Comparison of ENCODE assay signal across 18 cellular contexts in the genomic region with DNA sequence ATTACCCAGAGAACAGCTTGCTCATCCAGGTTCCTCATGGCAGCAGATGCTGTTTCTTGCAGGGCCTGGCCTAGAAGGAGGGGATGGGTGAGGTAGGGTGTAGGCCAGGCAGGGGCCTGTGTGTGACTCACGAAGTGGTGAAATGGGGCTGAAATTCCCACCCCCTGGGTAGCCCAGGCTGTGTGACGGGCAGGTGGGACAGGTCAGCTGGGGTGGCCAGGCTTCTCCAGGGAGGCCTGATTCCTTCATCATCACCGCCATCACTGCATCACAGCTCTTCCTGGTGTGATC.
DNase-seq lines count a peak whose midpoint lies in the region; ATAC-seq and TF ChIP-seq lines count a peak whose summit lies in the region.
"Had no signal": no experiment of that assay in that cellular context is flagged by ENCODE, and none has a peak within 500 bp of the region (broad histone marks: within the 10 kb centered on the region; RNA-seq: fewer than 3 reads in every experiment).

No MANE protein-coding gene starts in this region.

- no peak for DNase-seq in NT2/D1 (ENCODE audit: low read depth, low spot score)
- DNase-seq in erythroblast (lab: John Stamatoyannopoulos, UW): peak; percentile 46 to 70
- DNase-seq in trophoblast cell: no peak
- no peak for DNase-seq in NCI-H510A treated with DMSO at 0.1 percent for 48 hours (lab: John Stamatoyannopoulos, UW)
- no peak for DNase-seq in medulla oblongata (ENCODE audit: extremely low spot score)
- DNase-seq: AML-193; Caco-2; Calu3; CD4-positive, alpha-beta T cell; CD8-positive, alpha-beta T cell; DMS79 treated with DMSO at 0.1 percent for 48 hours; GF-D8 had no signal

- H2AFZ ChIP-seq in trophoblast cell (ENCODE audit: insufficient read depth, low read length, poor library complexity): no peak overlapping the region

- no peak for ATAC-seq in HG03196 (IDR thresholded peaks at IDR 0.05; ENCODE audit: unreplicated experiment)
- ATAC-seq: A549; CD8-positive, alpha-beta T cell had no signal

- no peak overlapping the region for H3K23ac ChIP-seq in trophoblast cell (ENCODE audit: low read length)

- TF ChIP-seq CTCF in HEK293 (tag by site-specific recombination; IDR thresholded peaks at IDR 0.05): no peak

- CTCF ChIA-PET in HEK293 (lab: Yijun Ruan, JAX): interaction anchor here (0.7 kb wide), 1 partner anchor 17 kb away, joined by 3 read pairs; no protein-coding TSS in a partner anchor

- H3K4me1 ChIP-seq in HEK293 (ENCODE audit: control insufficient read depth, insufficient read depth, low read length) (no peaks in the 10 kb centered on the region), NT2/D1 (ENCODE audit: insufficient read depth, insufficient read length) (peaks cover 22% of the 10 kb centered on the region), trophoblast cell (ENCODE audit: control insufficient read depth in 1 of 2, insufficient read depth in 2 of 2, low read length in 2 of 2) (no peaks in the 10 kb centered on the region)
- H3K4me1 ChIP-seq: A549, Caco-2 had no signal

- no peak overlapping the region for H2BK120ac ChIP-seq in trophoblast cell (ENCODE audit: insufficient read depth, low read length, poor library complexity)

- TF ChIP-seq POLR2A in erythroblast (IDR thresholded peaks at IDR 0.05; ENCODE audit: low read length): no peak

- H3K4me3 ChIP-seq in HEK293 (ENCODE audit: low read depth, low read length) (no peak overlapping the region), NT2/D1 (ENCODE audit: insufficient read length, low read depth) (no peak overlapping the region), trophoblast cell (ENCODE audit: low read depth, low read length) (no peak overlapping the region)
- H3K4me3 ChIP-seq: A549; BLaER1 treated with 17β-estradiol and CSF1 and Interleukin-3, amounts not matched to agents 10 nM and 100 nM had no signal

- H3K27me3 ChIP-seq in NT2/D1 (ENCODE audit: insufficient read depth, insufficient read length): peaks cover 5% of the 10 kb centered on the region
- no peaks in the 10 kb centered on the region for H3K27me3 ChIP-seq in trophoblast cell (ENCODE audit: insufficient read depth, low read length)
- H3K27me3 ChIP-seq: BLaER1 treated with 17β-estradiol and CSF1 and Interleukin-3, amounts not matched to agents 10 nM and 100 nM had no signal

- no peaks in the 10 kb centered on the region for H3K79me2 ChIP-seq in trophoblast cell (ENCODE audit: control insufficient read depth, insufficient read depth, low read length, poor library complexity)

- no peak overlapping the region for H2BK12ac ChIP-seq in trophoblast cell (ENCODE audit: low read length)

- H4K12ac ChIP-seq in trophoblast cell (ENCODE audit: low read depth, low read length): no peak overlapping the region

- H3K79me1 ChIP-seq in trophoblast cell (ENCODE audit: low read length): no peaks in the 10 kb centered on the region

- H3K9ac ChIP-seq in NT2/D1 (ENCODE audit: insufficient read length, low read depth): peak overlapping the region; percentile 32
- H3K9ac ChIP-seq in trophoblast cell (ENCODE audit: low read length): peak overlapping the region; percentile 25
- H3K9ac ChIP-seq: BLaER1 treated with 17β-estradiol and CSF1 and Interleukin-3, amounts not matched to agents 10 nM and 100 nM had no signal

- POLR2A ChIA-PET in HEK293 (lab: Yijun Ruan, JAX): no interaction called here

- WGBS in trophoblast cell (ENCODE audit: extremely low coverage, insufficient coverage, insufficient read length): no CpG with 5 or more reads among the region's 3 CpGs

- no peak overlapping the region for H2AK5ac ChIP-seq in trophoblast cell (ENCODE audit: low read length)

- no peak overlapping the region for H3K27ac ChIP-seq in HEK293 (ENCODE audit: extremely low read depth, low read depth, low read length)
- H3K27ac ChIP-seq in trophoblast cell (ENCODE audit: low read depth, low read length): no peak overlapping the region
- H3K27ac ChIP-seq: 22Rv1; A549; BLaER1 treated with 17β-estradiol and CSF1 and Interleukin-3, amounts not matched to agents 10 nM and 100 nM; C4-2B had no signal

- H4K8ac ChIP-seq in trophoblast cell (ENCODE audit: low read depth, low read length): no peak overlapping the region

- H4K91ac ChIP-seq in trophoblast cell (ENCODE audit: low read depth, low read length): no peak overlapping the region

- H3K9me3 ChIP-seq in HEK293 (ENCODE audit: control insufficient read depth, insufficient read depth, low read depth, low read length) (no peaks in the 10 kb centered on the region), NT2/D1 (ENCODE audit: insufficient read depth, low read length) (no peaks in the 10 kb centered on the region), trophoblast cell (ENCODE audit: insufficient read depth, low read depth, low read length) (peaks cover 4% of the 10 kb centered on the region)
- H3K9me3 ChIP-seq: A549; BLaER1 treated with 17β-estradiol and CSF1 and Interleukin-3, amounts not matched to agents 10 nM and 100 nM; Caco-2 had no signal

- no peak overlapping the region for H3K18ac ChIP-seq in trophoblast cell (ENCODE audit: low read length)

- no peak overlapping the region for H3K14ac ChIP-seq in trophoblast cell (ENCODE audit: low read length)

- H3K4ac ChIP-seq in trophoblast cell (ENCODE audit: low read depth, low read length): no peak overlapping the region

- no peaks in the 10 kb centered on the region for H3K36me3 ChIP-seq in HEK293 (ENCODE audit: control insufficient read depth in 2 of 2, insufficient read depth in 1 of 2, low read length in 2 of 2)
- no peaks in the 10 kb centered on the region for H3K36me3 ChIP-seq in NT2/D1 (ENCODE audit: insufficient read depth, insufficient read length, low read length)
- H3K36me3 ChIP-seq in trophoblast cell (ENCODE audit: control insufficient read depth in 1 of 2, insufficient read depth in 2 of 2, low read length in 2 of 2): no peaks in the 10 kb centered on the region
- H3K36me3 ChIP-seq: BLaER1 treated with 17β-estradiol and CSF1 and Interleukin-3, amounts not matched to agents 10 nM and 100 nM had no signal

- H3K4me2 ChIP-seq in trophoblast cell (ENCODE audit: low read length): no peak overlapping the region
- H3K4me2 ChIP-seq: A549; BLaER1 treated with 17β-estradiol and CSF1 and Interleukin-3, amounts not matched to agents 10 nM and 100 nM had no signal

- H2BK5ac ChIP-seq in trophoblast cell (ENCODE audit: low read depth, low read length, poor library complexity): no peak overlapping the region

TF ChIP-seq in HEK293, 187 proteins besides CTCF, POLR2A, EP300 and RAD21:
- TF ChIP-seq GLIS1 (tag by site-specific recombination; IDR thresholded peaks at IDR 0.05) (peak; percentile 39; the same call in 1 of the 2 replicates), ZIC2 (tag by site-specific recombination; IDR thresholded peaks at IDR 0.05) (peak; percentile 30; the same call in 1 of the 2 replicates), ZNF529 (tag by site-specific recombination; IDR thresholded peaks at IDR 0.05; ENCODE audit: insufficient replicate concordance) (no peak), ZNF155 (tag by site-specific recombination; IDR thresholded peaks at IDR 0.05) (no peak), KLF1 (tag by site-specific recombination; IDR thresholded peaks at IDR 0.05) (0 out of 2 replicates have a peak, but pooled peaks have one; percentile 11), ZNF433 (tag by site-specific recombination; IDR thresholded peaks at IDR 0.05; ENCODE audit: low read depth) (no peak), ZNF548 (tag by site-specific recombination; IDR thresholded peaks at IDR 0.05) (no peak), ZNF510 (tag by site-specific recombination; IDR thresholded peaks at IDR 0.05; ENCODE audit: insufficient replicate concordance) (no peak), ZSCAN30 (tag by site-specific recombination; IDR thresholded peaks at IDR 0.05) (no peak)
- TF ChIP-seq, protein P1, sequence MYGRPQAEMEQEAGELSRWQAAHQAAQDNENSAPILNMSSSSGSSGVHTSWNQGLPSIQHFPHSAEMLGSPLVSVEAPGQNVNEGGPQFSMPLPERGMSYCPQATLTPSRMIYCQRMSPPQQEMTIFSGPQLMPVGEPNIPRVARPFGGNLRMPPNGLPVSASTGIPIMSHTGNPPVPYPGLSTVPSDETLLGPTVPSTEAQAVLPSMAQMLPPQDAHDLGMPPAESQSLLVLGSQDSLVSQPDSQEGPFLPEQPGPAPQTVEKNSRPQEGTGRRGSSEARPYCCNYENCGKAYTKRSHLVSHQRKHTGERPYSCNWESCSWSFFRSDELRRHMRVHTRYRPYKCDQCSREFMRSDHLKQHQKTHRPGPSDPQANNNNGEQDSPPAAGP (tag by site-specific recombination; IDR thresholded peaks at IDR 0.05): 0 out of 2 replicates have a peak, but pooled peaks have one; percentile 49

Comparison
In these comparisons a context has a peak if more than half of its experiments do, and no peak if none do; other contexts are left out.
1. DNase-seq: peak in erythroblast (2 of 2); none in NT2/D1 (single experiment), trophoblast cell (0 of 2), NCI-H510A treated with DMSO at 0.1 percent for 48 hours (single experiment) and medulla oblongata (single experiment).